In genomic region chr12:128445728-128446127, GRCh38 we compare ENCODE assay signal across 21 cellular contexts.
A peak's percentile ranks its signal among the peaks of the same experiment; 100 is the strongest.
DNase-seq lines count a peak whose midpoint lies in the region; ATAC-seq and TF ChIP-seq lines count a peak whose summit lies in the region.
"Had no signal": no experiment of that assay in that cellular context is flagged by ENCODE, and none has a peak within 500 bp of the region (broad histone marks: within the 10 kb centered on the region; RNA-seq: fewer than 3 reads in every experiment).

No MANE protein-coding gene starts in this region.

- H3K4me1 Mint-ChIP-seq in effector memory CD8-positive, alpha-beta T cell (ENCODE audit: low read depth in 2 of 2): no peaks in the 10 kb centered on the region
- H3K4me1 Mint-ChIP-seq in mesothelial cell of epicardium: peaks cover 18% of the 10 kb centered on the region
- H3K4me1 Mint-ChIP-seq: CD14-positive monocyte; CD4-positive, alpha-beta memory T cell; IgD-negative memory B cell had no signal

- no peaks in the 10 kb centered on the region for H3K36me3 ChIP-seq in BLaER1
- H3K36me3 ChIP-seq in BLaER1 treated with 17β-estradiol and CSF1 and Interleukin-3, amounts not matched to agents 10 nM and 100 nM: no peaks in the 10 kb centered on the region
- H3K36me3 ChIP-seq: BE2C had no signal

- peak overlapping the region; percentile 18 for H3K4me2 ChIP-seq in BLaER1
- peak overlapping the region in 6 of 11 experiments; percentile 15 to 40 (median 20); a peak in 10 of 22 replicates for H3K4me2 ChIP-seq in BLaER1 treated with 17β-estradiol and CSF1 and Interleukin-3, amounts not matched to agents 10 nM and 100 nM

- no peak overlapping the region for H3K4me3 Mint-ChIP-seq in effector memory CD8-positive, alpha-beta T cell
- no peak overlapping the region for H3K4me3 Mint-ChIP-seq in mesothelial cell of epicardium
- H3K4me3 Mint-ChIP-seq: CD14-positive monocyte; CD4-positive, alpha-beta memory T cell; IgD-negative memory B cell had no signal

- H3K9me3 Mint-ChIP-seq in effector memory CD8-positive, alpha-beta T cell: no peaks in the 10 kb centered on the region
- no peaks in the 10 kb centered on the region for H3K9me3 Mint-ChIP-seq in mesothelial cell of epicardium

- peak; percentile 26 for ATAC-seq in effector memory CD8-positive, alpha-beta T cell (replicated peaks)
- ATAC-seq in GM18520 (IDR thresholded peaks at IDR 0.05; ENCODE audit: unreplicated experiment): no peak
- ATAC-seq: GM12878, HepG2 had no signal

- H3K4me1 ChIP-seq in BLaER1: peaks cover 9% of the 10 kb centered on the region; the same call in 1 of the 2 replicates
- peaks cover 0 to 10% (median 5%) of the 10 kb centered on the region in 10 experiments; a peak in 9 of 20 replicates for H3K4me1 ChIP-seq in BLaER1 treated with 17β-estradiol and CSF1 and Interleukin-3, amounts not matched to agents 10 nM and 100 nM
- H3K4me1 ChIP-seq: BE2C had no signal

- DNase-seq in effector memory CD8-positive, alpha-beta T cell: no peak
- DNase-seq in mesothelial cell of epicardium (ENCODE audit: low spot score in 2 of 2, unreplicated experiment in 2 of 2) (no peak), foreskin fibroblast (no peak), DMS 273 treated with DMSO at 0.1 percent for 48 hours (lab: John Stamatoyannopoulos, UW) (no peak), D341Med (ENCODE audit: low spot score) (no peak)
- DNase-seq: ACHN; BE2C; CD4-positive, alpha-beta memory T cell; DMS53; DND-41; EL; GM23248; HCEC 1CT; KBM-7 had no signal

- H3K27ac Mint-ChIP-seq in effector memory CD8-positive, alpha-beta T cell: no peak overlapping the region
- peak overlapping the region; percentile 12 for H3K27ac Mint-ChIP-seq in mesothelial cell of epicardium
- H3K27ac Mint-ChIP-seq: CD14-positive monocyte; CD4-positive, alpha-beta memory T cell; IgD-negative memory B cell had no signal

- TF ChIP-seq CTCF in mesothelial cell of epicardium (IDR thresholded peaks at IDR 0.05; ENCODE audit: unreplicated experiment): no peak
- no peak for TF ChIP-seq CTCF in foreskin fibroblast (IDR thresholded peaks at IDR 0.05; ENCODE audit: low read depth, low read length)

- no peaks in the 10 kb centered on the region for H3K9me3 ChIP-seq in BLaER1
- H3K9me3 ChIP-seq in BLaER1 treated with 17β-estradiol and CSF1 and Interleukin-3, amounts not matched to agents 10 nM and 100 nM (replicated peaks in 1 of 11): peaks cover 0 to under 1% (median 0%) of the 10 kb centered on the region in 11 experiments; a peak in 1 of 22 replicates
- H3K9me3 ChIP-seq: BE2C had no signal

- no peaks in the 10 kb centered on the region for H3K27me3 ChIP-seq in BLaER1
- no peaks in the 10 kb centered on the region for H3K27me3 ChIP-seq in BLaER1 treated with 17β-estradiol and CSF1 and Interleukin-3, amounts not matched to agents 10 nM and 100 nM
- H3K27me3 ChIP-seq: BE2C had no signal

- H3K4me3 ChIP-seq in BLaER1: no peak overlapping the region
- no peak overlapping the region for H3K4me3 ChIP-seq in BLaER1 treated with 17β-estradiol and CSF1 and Interleukin-3, amounts not matched to agents 10 nM and 100 nM
- H3K4me3 ChIP-seq in foreskin fibroblast (ENCODE audit: low read depth in 1 of 2, low read length in 2 of 2): no peak overlapping the region
- H3K4me3 ChIP-seq: GM12878, GM23248 had no signal

- H3K9ac ChIP-seq in BLaER1: no peak overlapping the region
- no peak overlapping the region for H3K9ac ChIP-seq in BLaER1 treated with 17β-estradiol and CSF1 and Interleukin-3, amounts not matched to agents 10 nM and 100 nM
- H3K9ac ChIP-seq: GM23248 had no signal

- no peaks in the 10 kb centered on the region for H4K20me1 ChIP-seq in BLaER1
- H4K20me1 ChIP-seq in BLaER1 treated with 17β-estradiol and CSF1 and Interleukin-3, amounts not matched to agents 10 nM and 100 nM: no peaks in the 10 kb centered on the region

- H3K27ac ChIP-seq in BLaER1: no peak overlapping the region
- no peak overlapping the region for H3K27ac ChIP-seq in BLaER1 treated with 17β-estradiol and CSF1 and Interleukin-3, amounts not matched to agents 10 nM and 100 nM
- H3K27ac ChIP-seq: GM23248 had no signal

- H3K27me3 Mint-ChIP-seq in effector memory CD8-positive, alpha-beta T cell: peaks cover 5 to 12% of the 10 kb centered on the region in 2 donors
- no peaks in the 10 kb centered on the region for H3K27me3 Mint-ChIP-seq in mesothelial cell of epicardium (ENCODE audit: low read depth)
- H3K27me3 Mint-ChIP-seq: CD4-positive, alpha-beta memory T cell; IgD-negative memory B cell had no signal

- no peaks in the 10 kb centered on the region for H3K36me3 Mint-ChIP-seq in effector memory CD8-positive, alpha-beta T cell (ENCODE audit: insufficient read depth)
- no peaks in the 10 kb centered on the region for H3K36me3 Mint-ChIP-seq in mesothelial cell of epicardium
- H3K36me3 Mint-ChIP-seq: CD14-positive monocyte; CD4-positive, alpha-beta memory T cell; IgD-negative memory B cell had no signal
